ENCODE assay signal across 1 cellular context in the genomic region with DNA sequence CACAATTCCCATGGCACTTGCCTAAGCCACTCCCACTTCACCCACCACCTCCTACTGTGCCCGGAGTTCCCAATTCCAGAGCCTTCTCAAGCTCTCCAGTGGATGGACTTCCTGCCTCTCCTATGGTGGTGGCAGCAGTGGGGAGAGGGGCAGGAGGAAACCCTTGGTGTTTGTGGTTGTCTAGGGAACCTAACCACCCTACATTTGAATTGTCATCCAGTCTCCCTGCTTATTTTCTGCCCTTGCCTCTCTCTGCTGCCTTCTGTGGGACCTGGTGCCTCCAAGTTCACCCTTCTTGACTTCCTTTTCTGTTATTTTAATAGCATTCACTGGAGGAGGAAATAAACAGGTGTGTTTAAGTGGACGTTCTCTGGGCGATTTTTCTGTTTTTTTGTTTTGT.
TF ChIP-seq lines count a peak whose summit lies in the region.

No MANE protein-coding gene starts in this region.

TF ChIP-seq in WTC11, 78 proteins besides CTCF, POLR2A, EP300 and RAD21:
- TF ChIP-seq TP53 (CRISPR knock-in tag; IDR thresholded peaks at IDR 0.05) = no peak
- no peak for TF ChIP-seq CREB1 (CRISPR knock-in tag; IDR thresholded peaks at IDR 0.05)
- TF ChIP-seq, protein P1, sequence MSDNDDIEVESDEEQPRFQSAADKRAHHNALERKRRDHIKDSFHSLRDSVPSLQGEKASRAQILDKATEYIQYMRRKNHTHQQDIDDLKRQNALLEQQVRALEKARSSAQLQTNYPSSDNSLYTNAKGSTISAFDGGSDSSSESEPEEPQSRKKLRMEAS (CRISPR knock-in tag; IDR thresholded peaks at IDR 0.05) = no peak
- TF ChIP-seq ZNF317 (CRISPR knock-in tag; IDR thresholded peaks at IDR 0.05; ENCODE audit: borderline replicate concordance, low read depth) = no peak
- no peak for TF ChIP-seq ZNF219 (CRISPR knock-in tag; IDR thresholded peaks at IDR 0.05; ENCODE audit: borderline replicate concordance)
- TF ChIP-seq, protein P2, sequence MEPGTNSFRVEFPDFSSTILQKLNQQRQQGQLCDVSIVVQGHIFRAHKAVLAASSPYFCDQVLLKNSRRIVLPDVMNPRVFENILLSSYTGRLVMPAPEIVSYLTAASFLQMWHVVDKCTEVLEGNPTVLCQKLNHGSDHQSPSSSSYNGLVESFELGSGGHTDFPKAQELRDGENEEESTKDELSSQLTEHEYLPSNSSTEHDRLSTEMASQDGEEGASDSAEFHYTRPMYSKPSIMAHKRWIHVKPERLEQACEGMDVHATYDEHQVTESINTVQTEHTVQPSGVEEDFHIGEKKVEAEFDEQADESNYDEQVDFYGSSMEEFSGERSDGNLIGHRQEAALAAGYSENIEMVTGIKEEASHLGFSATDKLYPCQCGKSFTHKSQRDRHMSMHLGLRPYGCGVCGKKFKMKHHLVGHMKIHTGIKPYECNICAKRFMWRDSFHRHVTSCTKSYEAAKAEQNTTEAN (CRISPR knock-in tag; IDR thresholded peaks at IDR 0.05) = no peak
- TF ChIP-seq TEAD4 (CRISPR knock-in tag; IDR thresholded peaks at IDR 0.05) = no peak
- no peak for TF ChIP-seq TEAD1 (CRISPR knock-in tag; IDR thresholded peaks at IDR 0.05)
- no peak for TF ChIP-seq ZNF138 (CRISPR knock-in tag; conservative IDR thresholded peaks at IDR 0.05)
- no peak for TF ChIP-seq ATF1 (CRISPR knock-in tag; IDR thresholded peaks at IDR 0.05)
- TF ChIP-seq, protein P3, sequence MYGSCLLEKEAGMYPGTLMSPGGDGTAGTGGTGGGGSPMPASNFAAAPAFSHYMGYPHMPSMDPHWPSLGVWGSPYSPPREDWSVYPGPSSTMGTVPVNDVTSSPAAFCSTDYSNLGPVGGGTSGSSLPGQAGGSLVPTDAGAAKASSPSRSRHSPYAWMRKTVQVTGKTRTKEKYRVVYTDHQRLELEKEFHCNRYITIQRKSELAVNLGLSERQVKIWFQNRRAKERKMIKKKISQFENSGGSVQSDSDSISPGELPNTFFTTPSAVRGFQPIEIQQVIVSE (CRISPR knock-in tag; IDR thresholded peaks at IDR 0.05; ENCODE audit: borderline replicate concordance) = no peak
- TF ChIP-seq, protein P4, sequence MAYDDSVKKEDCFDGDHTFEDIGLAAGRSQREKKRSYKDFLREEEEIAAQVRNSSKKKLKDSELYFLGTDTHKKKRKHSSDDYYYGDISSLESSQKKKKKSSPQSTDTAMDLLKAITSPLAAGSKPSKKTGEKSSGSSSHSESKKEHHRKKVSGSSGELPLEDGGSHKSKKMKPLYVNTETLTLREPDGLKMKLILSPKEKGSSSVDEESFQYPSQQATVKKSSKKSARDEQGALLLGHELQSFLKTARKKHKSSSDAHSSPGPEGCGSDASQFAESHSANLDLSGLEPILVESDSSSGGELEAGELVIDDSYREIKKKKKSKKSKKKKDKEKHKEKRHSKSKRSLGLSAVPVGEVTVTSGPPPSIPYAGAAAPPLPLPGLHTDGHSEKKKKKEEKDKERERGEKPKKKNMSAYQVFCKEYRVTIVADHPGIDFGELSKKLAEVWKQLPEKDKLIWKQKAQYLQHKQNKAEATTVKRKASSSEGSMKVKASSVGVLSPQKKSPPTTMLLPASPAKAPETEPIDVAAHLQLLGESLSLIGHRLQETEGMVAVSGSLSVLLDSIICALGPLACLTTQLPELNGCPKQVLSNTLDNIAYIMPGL (CRISPR knock-in tag; IDR thresholded peaks at IDR 0.05) = no peak
- TF ChIP-seq RORB (CRISPR knock-in tag; IDR thresholded peaks at IDR 0.05) = no peak
- TF ChIP-seq NR2C2 (CRISPR knock-in tag; IDR thresholded peaks at IDR 0.05) = no peak
- TF ChIP-seq, protein P5, sequence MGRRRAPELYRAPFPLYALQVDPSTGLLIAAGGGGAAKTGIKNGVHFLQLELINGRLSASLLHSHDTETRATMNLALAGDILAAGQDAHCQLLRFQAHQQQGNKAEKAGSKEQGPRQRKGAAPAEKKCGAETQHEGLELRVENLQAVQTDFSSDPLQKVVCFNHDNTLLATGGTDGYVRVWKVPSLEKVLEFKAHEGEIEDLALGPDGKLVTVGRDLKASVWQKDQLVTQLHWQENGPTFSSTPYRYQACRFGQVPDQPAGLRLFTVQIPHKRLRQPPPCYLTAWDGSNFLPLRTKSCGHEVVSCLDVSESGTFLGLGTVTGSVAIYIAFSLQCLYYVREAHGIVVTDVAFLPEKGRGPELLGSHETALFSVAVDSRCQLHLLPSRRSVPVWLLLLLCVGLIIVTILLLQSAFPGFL (CRISPR knock-in tag; IDR thresholded peaks at IDR 0.05; ENCODE audit: borderline replicate concordance) = no peak
- TF ChIP-seq GRHL2 (CRISPR knock-in tag; IDR thresholded peaks at IDR 0.05; ENCODE audit: insufficient replicate concordance, severe bottlenecking) = no peak
- TF ChIP-seq, protein P6, sequence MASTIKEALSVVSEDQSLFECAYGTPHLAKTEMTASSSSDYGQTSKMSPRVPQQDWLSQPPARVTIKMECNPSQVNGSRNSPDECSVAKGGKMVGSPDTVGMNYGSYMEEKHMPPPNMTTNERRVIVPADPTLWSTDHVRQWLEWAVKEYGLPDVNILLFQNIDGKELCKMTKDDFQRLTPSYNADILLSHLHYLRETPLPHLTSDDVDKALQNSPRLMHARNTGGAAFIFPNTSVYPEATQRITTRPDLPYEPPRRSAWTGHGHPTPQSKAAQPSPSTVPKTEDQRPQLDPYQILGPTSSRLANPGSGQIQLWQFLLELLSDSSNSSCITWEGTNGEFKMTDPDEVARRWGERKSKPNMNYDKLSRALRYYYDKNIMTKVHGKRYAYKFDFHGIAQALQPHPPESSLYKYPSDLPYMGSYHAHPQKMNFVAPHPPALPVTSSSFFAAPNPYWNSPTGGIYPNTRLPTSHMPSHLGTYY (CRISPR knock-in tag; IDR thresholded peaks at IDR 0.05) = no peak
- TF ChIP-seq, protein P7, sequence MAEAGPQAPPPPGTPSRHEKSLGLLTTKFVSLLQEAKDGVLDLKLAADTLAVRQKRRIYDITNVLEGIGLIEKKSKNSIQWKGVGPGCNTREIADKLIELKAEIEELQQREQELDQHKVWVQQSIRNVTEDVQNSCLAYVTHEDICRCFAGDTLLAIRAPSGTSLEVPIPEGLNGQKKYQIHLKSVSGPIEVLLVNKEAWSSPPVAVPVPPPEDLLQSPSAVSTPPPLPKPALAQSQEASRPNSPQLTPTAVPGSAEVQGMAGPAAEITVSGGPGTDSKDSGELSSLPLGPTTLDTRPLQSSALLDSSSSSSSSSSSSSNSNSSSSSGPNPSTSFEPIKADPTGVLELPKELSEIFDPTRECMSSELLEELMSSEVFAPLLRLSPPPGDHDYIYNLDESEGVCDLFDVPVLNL (CRISPR knock-in tag; IDR thresholded peaks at IDR 0.05; ENCODE audit: borderline replicate concordance, low read depth) = no peak
- TF ChIP-seq TCF7 (CRISPR knock-in tag; IDR thresholded peaks at IDR 0.05; ENCODE audit: low read depth) = no peak
- no peak for TF ChIP-seq KAT7 (CRISPR knock-in tag; IDR thresholded peaks at IDR 0.05; ENCODE audit: borderline replicate concordance)
